In the genomic region with DNA sequence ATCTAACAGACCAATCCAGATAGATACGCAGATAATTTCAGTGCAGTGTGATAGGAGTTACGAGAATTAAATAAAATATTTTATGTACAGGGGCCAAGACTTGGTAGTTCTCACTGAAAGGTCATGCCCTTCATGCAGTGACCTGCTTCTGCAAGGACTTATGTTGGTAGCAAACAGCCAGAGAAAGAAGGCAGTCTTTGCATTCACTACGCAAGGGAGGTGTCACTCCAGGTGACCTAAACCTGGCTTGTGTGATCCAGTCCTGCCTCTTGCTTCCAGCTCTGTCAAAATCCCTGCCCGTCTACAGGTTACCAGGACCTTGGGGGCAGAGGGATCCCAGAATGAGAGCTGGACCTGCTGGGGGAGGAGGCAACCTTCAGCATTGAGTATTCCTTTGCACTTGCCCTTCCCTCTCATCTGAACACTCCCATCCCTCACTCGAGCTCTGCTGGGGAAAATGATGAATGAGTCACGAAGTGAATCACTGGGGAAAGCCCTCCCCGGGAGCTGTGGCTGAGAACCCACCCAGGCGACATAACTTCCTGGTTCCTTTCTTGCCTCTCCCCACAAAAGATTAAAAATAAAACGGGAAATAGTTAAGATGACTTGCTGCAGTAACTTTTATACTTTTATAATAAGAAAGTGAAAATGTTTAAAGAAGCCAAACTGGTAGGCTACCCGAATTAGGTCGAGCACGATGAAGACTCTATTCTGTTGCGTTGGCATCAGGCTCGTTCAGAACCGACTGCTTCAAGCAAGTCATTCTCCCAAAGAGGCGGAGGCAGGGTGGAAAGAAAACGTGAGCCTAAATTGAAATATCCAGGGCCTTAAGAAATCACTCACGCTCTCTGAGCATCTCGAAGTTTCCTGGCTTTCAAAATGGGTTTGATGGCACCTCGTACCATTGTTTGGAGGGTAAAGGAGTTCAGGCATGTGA, we compare ENCODE assay signal across 8 cellular contexts.
DNase-seq lines count a peak whose midpoint lies in the region; ATAC-seq and TF ChIP-seq lines count a peak whose summit lies in the region.

No MANE protein-coding gene starts in this region.

- H3K9me3 Mint-ChIP-seq in activated B cell treated with CpG ODN at 0.5 μM for 24 hours, result no peaks in the 10 kb centered on the region
- H3K9me3 Mint-ChIP-seq in Caco-2 (ENCODE audit: unreplicated experiment), result no peaks in the 10 kb centered on the region

- peak overlapping the region; percentile 61 for H3K4me3 ChIP-seq in coronary artery
- no peak overlapping the region for H3K4me3 ChIP-seq in urinary bladder (ENCODE audit: low read depth, low read length)
- H3K4me3 ChIP-seq in Caco-2 (ENCODE audit: low read depth, low read length), result no peak overlapping the region

- peaks cover 25% of the 10 kb centered on the region for H3K4me1 Mint-ChIP-seq in activated B cell treated with CpG ODN at 0.5 μM for 24 hours
- no peaks in the 10 kb centered on the region for H3K4me1 Mint-ChIP-seq in Caco-2 (ENCODE audit: low read depth, unreplicated experiment)

- no peaks in the 10 kb centered on the region for H3K27me3 ChIP-seq in Caco-2 (replicated peaks; ENCODE audit: control insufficient read depth, insufficient read depth, low read length)

- H3K36me3 Mint-ChIP-seq in activated B cell treated with CpG ODN at 0.5 μM for 24 hours (ENCODE audit: low read depth) (no peaks in the 10 kb centered on the region), Caco-2 (ENCODE audit: insufficient read depth, unreplicated experiment) (no peaks in the 10 kb centered on the region)

- intact Hi-C loops in activated B cell treated with CpG ODN at 0.5 μM for 24 hours (cut with micrococcal nuclease), result loop anchor here (10.0 kb wide), 2 partner anchors 215 to 1115 kb away; partner anchors contain the start of genes RCCD1 and SLCO3A1
- intact Hi-C loops in Caco-2 (cut with micrococcal nuclease; ENCODE audit: unreplicated experiment), result no loop called here

- H3K36me3 ChIP-seq in urinary bladder (ENCODE audit: insufficient read depth) (no peaks in the 10 kb centered on the region), Caco-2 (ENCODE audit: control insufficient read depth, insufficient read depth, low read length) (no peaks in the 10 kb centered on the region)

- H3K4me3 Mint-ChIP-seq in activated B cell treated with CpG ODN at 0.5 μM for 24 hours, result peak overlapping the region; percentile 20
- no peak overlapping the region for H3K4me3 Mint-ChIP-seq in Caco-2 (ENCODE audit: unreplicated experiment)

- H3K27ac Mint-ChIP-seq in activated B cell treated with CpG ODN at 0.5 μM for 24 hours, result no peak overlapping the region
- no peak overlapping the region for H3K27ac Mint-ChIP-seq in Caco-2 (ENCODE audit: unreplicated experiment)

- H3K27me3 Mint-ChIP-seq in activated B cell treated with CpG ODN at 0.5 μM for 24 hours (peaks cover 6% of the 10 kb centered on the region), Caco-2 (ENCODE audit: insufficient read depth, unreplicated experiment) (peaks cover 6% of the 10 kb centered on the region)

- CTCF ChIA-PET in activated B cell treated with CpG ODN at 0.5 μM for 24 hours (lab: Charles Lee) (no interaction called here), Caco-2 (lab: Charles Lee) (no interaction called here)

- ATAC-seq in HG03175 (IDR thresholded peaks at IDR 0.05; ENCODE audit: unreplicated experiment) (peak; percentile 33), activated B cell treated with CpG ODN at 0.5 μM for 24 hours (ENCODE audit: low read depth) (no peak)

- H3K27ac ChIP-seq in coronary artery (peak overlapping the region; percentile 73 to 77), urinary bladder (ENCODE audit: low read depth) (peak overlapping the region; percentile 2)

- TF ChIP-seq CTCF in GM10266 (IDR thresholded peaks at IDR 0.05; ENCODE audit: control insufficient read depth, insufficient read depth, low read depth, missing control alignments) (no peak), activated B cell treated with CpG ODN at 0.5 μM for 24 hours (IDR thresholded peaks at IDR 0.05) (no peak), coronary artery (IDR thresholded peaks at IDR 0.05) (no peak), Caco-2 (IDR thresholded peaks at IDR 0.05; ENCODE audit: insufficient read depth in 1 of 2, low read depth in 1 of 2, low read length in 1 of 2, severe bottlenecking in 1 of 2, unreplicated experiment in 1 of 2) (no peak)

- H3K4me1 ChIP-seq in urinary bladder (ENCODE audit: insufficient read depth) (no peaks in the 10 kb centered on the region), Caco-2 (no peaks in the 10 kb centered on the region)

- no TSS peak for BruUV-seq in Caco-2 (replicated peaks; lab: Mats Ljungman, UMichigan)

- 55% methylated on average over 20 of the region's 20 CpGs for WGBS in urinary bladder

- POLR2A ChIA-PET in activated B cell treated with CpG ODN at 0.5 μM for 24 hours (lab: Charles Lee) (no interaction called here), Caco-2 (lab: Charles Lee) (no interaction called here)

- H3K9me3 ChIP-seq in Caco-2, result no peaks in the 10 kb centered on the region

- DNase-seq in GM10266 (ENCODE audit: extremely low spot score) (peak; percentile 14), activated B cell treated with CpG ODN at 0.5 μM for 24 hours (no peak), coronary artery (ENCODE audit: low spot score) (peak; percentile 84), non-pigmented ciliary epithelial cell (ENCODE audit: low read depth) (peak; percentile 51), NCI-H187 treated with DMSO at 0.1 percent for 48 hours (lab: John Stamatoyannopoulos, UW) (no peak), Caco-2 (no peak)

Comparison
In these comparisons a context has a peak if more than half of its experiments do, and no peak if none do; other contexts are left out.
1. DNase-seq: peak in GM10266 (single experiment), coronary artery (single experiment) and non-pigmented ciliary epithelial cell (single experiment); none in activated B cell treated with CpG ODN at 0.5 μM for 24 hours (single experiment), NCI-H187 treated with DMSO at 0.1 percent for 48 hours (single experiment) and Caco-2 (0 of 2).